5 cellular contexts compared by ENCODE assay signal in the genomic region with DNA sequence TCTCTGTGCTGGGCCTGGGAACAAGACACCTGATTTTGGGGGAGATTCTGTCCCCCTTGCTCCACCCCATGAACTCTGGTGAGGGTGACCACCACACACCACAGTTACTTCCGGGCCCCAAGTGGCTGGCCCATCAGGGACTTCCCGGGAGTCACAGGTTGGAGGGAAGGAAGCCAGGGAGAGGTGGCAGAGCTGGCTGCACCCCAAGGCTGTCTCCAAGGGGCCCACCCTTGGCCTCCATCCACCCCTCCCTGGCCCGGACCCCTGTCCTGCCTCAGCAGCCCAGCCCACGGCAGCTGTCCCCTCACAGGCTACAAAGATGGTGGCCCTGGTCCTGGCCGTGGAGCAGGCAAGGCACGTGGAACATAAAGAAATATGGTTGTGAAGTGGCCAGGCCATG. TPM values are rescaled to one million over a fixed set of nuclear protein-coding genes. Genes with fewer than 3 reads are reported as not detected.
"Had no signal": no experiment of that assay in that cellular context is flagged by ENCODE, and none has a peak within 500 bp of the region (broad histone marks: within the 10 kb centered on the region; RNA-seq: fewer than 3 reads in every experiment).

No MANE protein-coding gene starts in this region.

RNA-seq across cellular contexts. Expression of gene PRODH, which starts 23.2 kb away (rescaled TPM):
- total RNA-seq: LHCN-M2, M059J, T-helper 17 cell had no signal
- polyA plus RNA-seq: IgD-negative memory B cell had no signal

RNA-seq across cellular contexts. Expression of gene DGCR6, which starts 53.1 kb away (rescaled TPM):
- total RNA-seq: ascending aorta had no signal
